In genomic region chr19:15629003-15629880, GRCh38 we compare ENCODE assay signal across 8 cellular contexts. TPM values are rescaled to one million over a fixed set of nuclear protein-coding genes. Genes with fewer than 3 reads are reported as not detected.
DNase-seq lines count a peak whose midpoint lies in the region; ATAC-seq and TF ChIP-seq lines count a peak whose summit lies in the region.

No MANE protein-coding gene starts in this region.

- H4K5ac ChIP-seq in H9 (ENCODE audit: insufficient read length, low read depth, low read length): no peak overlapping the region

- no peak overlapping the region for H3K14ac ChIP-seq in H9 (ENCODE audit: insufficient read depth, low read length)

- no peak overlapping the region for H3K27ac ChIP-seq in H9 (ENCODE audit: insufficient read length, low read depth, low read length)

- H3K27me3 ChIP-seq in H9 (ENCODE audit: insufficient read depth, low read length): no peaks in the 10 kb centered on the region

- peaks cover 39% of the 10 kb centered on the region for H3K9me3 ChIP-seq in H9 (ENCODE audit: control insufficient read depth, low read depth, low read length)

- no peak overlapping the region for H2BK120ac ChIP-seq in H9 (ENCODE audit: low read depth, low read length, poor library complexity, severe bottlenecking)

- peak; percentile 78 for DNase-seq in Ammon's horn (ENCODE audit: low spot score)
- DNase-seq in H9: peak; percentile 72
- DNase-seq in NOMO-1 treated with DMSO at 0.1 percent for 48 hours (lab: John Stamatoyannopoulos, UW; ENCODE audit: unreplicated experiment): peak; percentile 56
- peak; percentile 64 to 98 (median 95) for DNase-seq in activated CD8-positive, alpha-beta memory T cell treated with anti-CD3 and anti-CD28 coated beads for 48 hours (ENCODE audit: low read depth in 2 of 3, low spot score in 2 of 3)
- no peak for DNase-seq in endothelial cell (ENCODE audit: low spot score)
- peak; percentile 18 for DNase-seq in middle frontal gyrus (ENCODE audit: extremely low spot score, low spot score)
- DNase-seq in stimulated activated CD8-positive, alpha-beta memory T cell treated with anti-CD3 and anti-CD28 coated beads, Interleukin-4, amount 100 ng/mL, for 4 hours (ENCODE audit: low read depth in 2 of 2, low spot score in 1 of 2): peak; percentile 65 to 88

- H4K8ac ChIP-seq in H9 (replicated peaks; ENCODE audit: insufficient read length, low read depth, low read length): no peak overlapping the region

- H3K4ac ChIP-seq in H9 (ENCODE audit: low read depth, low read length): no peak overlapping the region

- H3K27ac Mint-ChIP-seq in H9: no peak overlapping the region
- no peak overlapping the region for H3K27ac Mint-ChIP-seq in endothelial cell (ENCODE audit: unreplicated experiment)

- no peaks in the 10 kb centered on the region for H3K23me2 ChIP-seq in H9 (ENCODE audit: insufficient read length, low read depth, low read length, poor library complexity, severe bottlenecking)

- no peaks in the 10 kb centered on the region for H3K4me1 Mint-ChIP-seq in H9
- H3K4me1 Mint-ChIP-seq in endothelial cell (ENCODE audit: unreplicated experiment): no peaks in the 10 kb centered on the region

- no peak overlapping the region for H4K91ac ChIP-seq in H9 (ENCODE audit: insufficient read length, low read depth, low read length)

- ATAC-seq in GM18858 (IDR thresholded peaks at IDR 0.05; ENCODE audit: unreplicated experiment): no peak

- H3K4me3 Mint-ChIP-seq in H9: no peak overlapping the region; a peak in 1 of 5 replicates
- no peak overlapping the region for H3K4me3 Mint-ChIP-seq in endothelial cell (ENCODE audit: unreplicated experiment)

- H4K20me1 ChIP-seq in H9 (ENCODE audit: control insufficient read depth, insufficient read depth, insufficient read length): no peaks in the 10 kb centered on the region

- no CpG with 5 or more reads among the region's 25 CpGs for WGBS in H9 (ENCODE audit: extremely low coverage, insufficient read length, low lambda C conversion rate)

- no peak overlapping the region for H3T11ph ChIP-seq in H9 (ENCODE audit: low read length)

- H2BK15ac ChIP-seq in H9 (ENCODE audit: low read depth, low read length): no peak overlapping the region

- no peaks in the 10 kb centered on the region for H3K4me1 ChIP-seq in H9 (ENCODE audit: insufficient read depth, low read length)

- no peak overlapping the region for H2BK5ac ChIP-seq in H9 (ENCODE audit: insufficient read length, low read length)

- no peak overlapping the region for H3K56ac ChIP-seq in H9 (ENCODE audit: insufficient read length, low read depth, low read length)

- no peak overlapping the region for H2BK20ac ChIP-seq in H9 (ENCODE audit: low read depth, low read length, poor library complexity, severe bottlenecking)

- H3K18ac ChIP-seq in H9 (ENCODE audit: insufficient read length, low read depth, low read length): no peak overlapping the region

- H3K27me3 Mint-ChIP-seq in H9 (ENCODE audit: low read depth): no peaks in the 10 kb centered on the region; the same call in 1 of the 2 replicates
- no peaks in the 10 kb centered on the region for H3K27me3 Mint-ChIP-seq in endothelial cell (ENCODE audit: unreplicated experiment)

- H2BK12ac ChIP-seq in H9 (ENCODE audit: insufficient read length, low read depth, low read length): no peak overlapping the region

- no peak overlapping the region for H2AK5ac ChIP-seq in H9 (ENCODE audit: insufficient read length, low read length)

- H3K36me3 Mint-ChIP-seq in H9 (ENCODE audit: insufficient read depth in 1 of 3, low read depth in 3 of 3) (peaks cover 0 to 7% (median 0%) of the 10 kb centered on the region in 3 experiments; a peak in 2 of 7 replicates), endothelial cell (ENCODE audit: low read depth, unreplicated experiment) (peaks cover 5% of the 10 kb centered on the region)

- no peak overlapping the region for H3K4me2 ChIP-seq in H9 (ENCODE audit: insufficient read depth, insufficient read length, low read length)

- H3K9me3 Mint-ChIP-seq in H9 (peaks cover 66 to 82% of the 10 kb centered on the region in 2 experiments), endothelial cell (ENCODE audit: unreplicated experiment) (peaks cover 20% of the 10 kb centered on the region)

- no peaks in the 10 kb centered on the region for H3K79me2 ChIP-seq in H9 (ENCODE audit: insufficient read depth, low read length)

- H3K9ac ChIP-seq in H9 (ENCODE audit: extremely low read depth, insufficient read length, low read length): no peak overlapping the region

- no peaks in the 10 kb centered on the region for H3K79me1 ChIP-seq in H9 (ENCODE audit: insufficient read depth, low read depth, low read length, poor library complexity, severe bottlenecking)

- no peak overlapping the region for H3K23ac ChIP-seq in H9 (ENCODE audit: insufficient read length, low read depth, low read length)

- TF ChIP-seq CTCF in H9 (conservative IDR thresholded peaks at IDR 0.05) (peak; percentile 69), endothelial cell (IDR thresholded peaks at IDR 0.05; ENCODE audit: unreplicated experiment) (peak; percentile 46)

- no peak overlapping the region for H2AFZ ChIP-seq in H9 (ENCODE audit: low read length)

RNA-seq across cellular contexts. Expression of gene CYP4F3, which starts 11.5 kb away (rescaled TPM):
- total RNA-seq in H9 (2021) (not detected in 2 replicates), endothelial cell (ENCODE audit: unreplicated experiment) (not detected)

RNA-seq across cellular contexts. Expression of gene CYP4F8, which starts 14.2 kb away (rescaled TPM):
- total RNA-seq in H9 (2021): not detected in 2 replicates
- total RNA-seq in endothelial cell (ENCODE audit: unreplicated experiment): not detected

RNA-seq across cellular contexts. Expression of gene CYP4F12, which starts 43.6 kb away (rescaled TPM):
- not detected in 2 replicates for total RNA-seq in H9 (2021)
- not detected for total RNA-seq in endothelial cell (ENCODE audit: unreplicated experiment)
